9 cellular contexts compared by ENCODE assay signal in the genomic region with DNA sequence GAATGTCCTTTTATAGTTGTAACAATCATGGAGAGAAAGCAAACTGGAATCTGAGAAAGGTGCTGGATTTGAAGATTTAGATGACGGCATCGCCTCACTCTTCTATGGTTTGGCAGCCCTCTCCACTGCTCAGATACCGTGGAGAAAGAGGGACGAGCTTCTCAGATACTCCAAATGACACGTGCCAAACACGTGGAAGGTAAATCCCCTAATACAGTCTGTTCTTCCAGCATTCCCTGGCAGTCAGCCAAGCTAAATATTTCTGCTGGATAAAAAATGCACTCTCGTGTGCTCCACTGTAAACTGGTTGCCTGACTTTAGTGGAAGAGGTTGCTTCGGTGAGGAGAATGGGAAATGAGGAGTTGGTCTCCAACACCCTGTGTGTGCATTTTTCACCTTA. TPM values are rescaled to one million over a fixed set of nuclear protein-coding genes. Genes with fewer than 3 reads are reported as not detected.
A peak's percentile ranks its signal among the peaks of the same experiment; 100 is the strongest.
DNase-seq lines count a peak whose midpoint lies in the region; ATAC-seq and TF ChIP-seq lines count a peak whose summit lies in the region.
"Had no signal": no experiment of that assay in that cellular context is flagged by ENCODE, and none has a peak within 500 bp of the region (broad histone marks: within the 10 kb centered on the region; RNA-seq: fewer than 3 reads in every experiment).

No MANE protein-coding gene starts in this region.

- no peak overlapping the region for H3K18ac ChIP-seq in IMR-90 (ENCODE audit: low read depth, low read length)

- TF ChIP-seq POLR2A in IMR-90 (IDR thresholded peaks at IDR 0.05; ENCODE audit: low read depth, low read length) (no peak), esophagus squamous epithelium (IDR thresholded peaks at IDR 0.05) (no peak), suprapubic skin (IDR thresholded peaks at IDR 0.05) (no peak)

- H2AK9ac ChIP-seq in IMR-90 (replicated peaks; ENCODE audit: low read depth, low read length, poor library complexity), result no peak overlapping the region

- H3K14ac ChIP-seq in IMR-90 (replicated peaks; ENCODE audit: low read depth, low read length), result no peak overlapping the region

- H3K27ac ChIP-seq in IMR-90 (ENCODE audit: insufficient read depth, low read length), result no peak overlapping the region
- H3K27ac ChIP-seq in PC-3 (ENCODE audit: low read length), result no peak overlapping the region
- H3K27ac ChIP-seq in esophagus squamous epithelium, result no peak overlapping the region
- no peak overlapping the region for H3K27ac ChIP-seq in suprapubic skin
- H3K27ac ChIP-seq: tibial artery had no signal

- H3K36me3 ChIP-seq in IMR-90 (ENCODE audit: control insufficient read depth, insufficient read depth, low read length) (no peaks in the 10 kb centered on the region), PC-3 (ENCODE audit: low read depth, low read length) (no peaks in the 10 kb centered on the region), esophagus squamous epithelium (no peaks in the 10 kb centered on the region), suprapubic skin (no peaks in the 10 kb centered on the region)
- H3K36me3 ChIP-seq: tibial artery had no signal

- POLR2A ChIA-PET in IMR-90 (lab: Charles Lee; ENCODE audit: unreplicated experiment) (no interaction called here), PC-3 (lab: Charles Lee; ENCODE audit: unreplicated experiment) (no interaction called here)

- CTCF ChIA-PET in IMR-90 (lab: Yijun Ruan, JAX), result interaction anchor here (1.5 kb wide), 1 partner anchor 30 kb away, joined by 3 read pairs; no protein-coding TSS in a partner anchor
- CTCF ChIA-PET in PC-3 (lab: Charles Lee), result no interaction called here

- no peak overlapping the region for H2BK5ac ChIP-seq in IMR-90 (ENCODE audit: low read depth, low read length, poor library complexity, severe bottlenecking)

- H3K4me1 ChIP-seq in IMR-90 (ENCODE audit: control insufficient read depth, insufficient read depth, low read length) (no peaks in the 10 kb centered on the region; the same call in 1 of the 2 replicates), PC-3 (ENCODE audit: insufficient read depth, low read length) (peaks cover 2% of the 10 kb centered on the region; the same call in 1 of the 2 replicates), esophagus squamous epithelium (peaks cover 0 to 6% (median 4%) of the 10 kb centered on the region in 3 donors), suprapubic skin (peaks cover 7% of the 10 kb centered on the region)

- ATAC-seq in IMR-90 (ENCODE audit: low read depth) (peak; percentile 78), PC-3 (no peak)

- H3K79me2 ChIP-seq in PC-3 (ENCODE audit: low read length), result no peaks in the 10 kb centered on the region

- peak; percentile 76 for DNase-seq in A172 (ENCODE audit: low spot score)
- DNase-seq in IMR-90, result peak; percentile 92
- DNase-seq in PC-3, result peak; percentile 40
- DNase-seq in fibroblast of mammary gland (ENCODE audit: low read depth), result peak; percentile 91
- no peak for DNase-seq in esophagus squamous epithelium (lab: John Stamatoyannopoulos, UW)
- DNase-seq in T-helper 2 cell, result no peak
- DNase-seq in AML-193 (lab: John Stamatoyannopoulos, UW), result no peak
- DNase-seq in suprapubic skin (ENCODE audit: low spot score in 2 of 2), result no peak
- DNase-seq: tibial artery had no signal

- intact Hi-C loops in IMR-90 (cut with micrococcal nuclease) (no loop called here), PC-3 (cut with micrococcal nuclease) (no loop called here), esophagus squamous epithelium (cut with DNase I) (no loop called here)

- H4K8ac ChIP-seq in IMR-90 (ENCODE audit: low read depth in 2 of 2, low read length in 2 of 2), result peak overlapping the region in 1 of 2 experiments; percentile 22; a peak in 1 of 4 replicates

- TF ChIP-seq RAD21 in IMR-90 (IDR thresholded peaks at IDR 0.05; ENCODE audit: low read length), result no peak

- H2BK20ac ChIP-seq in IMR-90 (ENCODE audit: low read depth, low read length), result peak overlapping the region; percentile 20; the same call in 1 of the 2 replicates

- no peak overlapping the region for H3K56ac ChIP-seq in IMR-90 (ENCODE audit: extremely low read depth, insufficient read depth, low read length)

- peak overlapping the region; percentile 3 for H2AFZ ChIP-seq in IMR-90 (replicated peaks; ENCODE audit: low read length, poor library complexity)
- H2AFZ ChIP-seq in PC-3 (ENCODE audit: low read length), result no peak overlapping the region

- peak overlapping the region; percentile 3; the same call in 1 of the 2 replicates for H3K4ac ChIP-seq in IMR-90 (ENCODE audit: low read depth, low read length)

- H4K20me1 ChIP-seq in IMR-90 (ENCODE audit: insufficient read depth, low read length) (no peaks in the 10 kb centered on the region), PC-3 (ENCODE audit: low read length) (no peaks in the 10 kb centered on the region)

- dilution Hi-C loops in IMR-90 (cut with HindIII; ENCODE audit: low sequenced_read_pairs, unreplicated experiment), result no loop called here

- no peak overlapping the region for H3K23ac ChIP-seq in IMR-90 (ENCODE audit: low read depth, low read length)

- in situ Hi-C loops in IMR-90 (cut with MboI; ENCODE audit: low sequenced_read_pairs), result no loop called here

- H3K4me2 ChIP-seq in IMR-90 (ENCODE audit: low read depth, low read length) (no peak overlapping the region), PC-3 (ENCODE audit: low read length) (no peak overlapping the region)

- H3K27me3 ChIP-seq in IMR-90 (ENCODE audit: control insufficient read depth, insufficient read depth, low read length), result no peaks in the 10 kb centered on the region
- no peaks in the 10 kb centered on the region for H3K27me3 ChIP-seq in PC-3 (ENCODE audit: low read length)
- H3K27me3 ChIP-seq in esophagus squamous epithelium, result no peaks in the 10 kb centered on the region
- H3K27me3 ChIP-seq in suprapubic skin, result no peaks in the 10 kb centered on the region

- H3K9me3 ChIP-seq in IMR-90 (ENCODE audit: control insufficient read depth, insufficient read depth, low read length) (no peaks in the 10 kb centered on the region), PC-3 (ENCODE audit: low read length) (no peaks in the 10 kb centered on the region), esophagus squamous epithelium (no peaks in the 10 kb centered on the region), suprapubic skin (no peaks in the 10 kb centered on the region)
- H3K9me3 ChIP-seq: tibial artery had no signal

- H2BK15ac ChIP-seq in IMR-90 (ENCODE audit: low read depth, low read length), result no peak overlapping the region

- no peak overlapping the region for H3K9ac ChIP-seq in IMR-90 (ENCODE audit: low read depth, low read length)
- H3K9ac ChIP-seq in PC-3 (ENCODE audit: low read length), result no peak overlapping the region

- H4K5ac ChIP-seq in IMR-90 (ENCODE audit: low read depth, low read length), result no peak overlapping the region

- H3K9me1 ChIP-seq in IMR-90 (ENCODE audit: insufficient read depth, low read length), result peaks cover 5% of the 10 kb centered on the region; the same call in 1 of the 2 replicates

- H3K4me3 ChIP-seq in IMR-90 (ENCODE audit: insufficient read depth, low read depth, low read length) (no peak overlapping the region), PC-3 (ENCODE audit: low read length) (no peak overlapping the region), fibroblast of mammary gland (ENCODE audit: control insufficient read depth, low read depth, low read length) (no peak overlapping the region), esophagus squamous epithelium (no peak overlapping the region), suprapubic skin (no peak overlapping the region)
- H3K4me3 ChIP-seq: tibial artery had no signal

- BruUV-seq in IMR-90 (replicated peaks; lab: Mats Ljungman, UMichigan) (no TSS peak), PC-3 (replicated peaks; lab: Mats Ljungman, UMichigan) (no TSS peak)

- H3K9me2 ChIP-seq in PC-3 (replicated peaks; ENCODE audit: low read length), result no peaks in the 10 kb centered on the region

- TF ChIP-seq CTCF in IMR-90 (conservative IDR thresholded peaks at IDR 0.05; ENCODE audit: low read depth, low read length), result no peak
- no peak for TF ChIP-seq CTCF in PC-3 (conservative IDR thresholded peaks at IDR 0.05; ENCODE audit: low read depth, low read length)
- TF ChIP-seq CTCF in fibroblast of mammary gland (conservative IDR thresholded peaks at IDR 0.05; ENCODE audit: control insufficient read depth, insufficient read depth, low read depth, low read length), result no peak
- TF ChIP-seq CTCF in esophagus squamous epithelium (IDR thresholded peaks at IDR 0.05), result no peak
- no peak for TF ChIP-seq CTCF in suprapubic skin (IDR thresholded peaks at IDR 0.05)

- 0% methylated on average over 1 of the region's 8 CpGs; no CpG with 5 or more reads in 1 of the 2 experiments for WGBS in IMR-90 (ENCODE audit: extremely low coverage in 2 of 2, insufficient read length in 1 of 2), 2 experiments
- 17 to 23% methylated on average over 8 of the region's 8 CpGs for WGBS in esophagus squamous epithelium, 2 donors
- 17% methylated on average over 8 of the region's 8 CpGs for WGBS in suprapubic skin

- H2BK120ac ChIP-seq in IMR-90 (ENCODE audit: low read depth, low read length), result peak overlapping the region; percentile 1; the same call in 1 of the 2 replicates

- H4K91ac ChIP-seq in IMR-90 (ENCODE audit: insufficient read depth, low read depth, low read length), result no peak overlapping the region

- H3K79me1 ChIP-seq in IMR-90 (ENCODE audit: low read depth in 1 of 2, low read length in 2 of 2), result no peaks in the 10 kb centered on the region

- H2AK5ac ChIP-seq in IMR-90 (ENCODE audit: low read depth, low read length), result no peak overlapping the region

- no peak for TF ChIP-seq EP300 in suprapubic skin (IDR thresholded peaks at IDR 0.05)

- H3F3A ChIP-seq in PC-3 (ENCODE audit: low read length, unreplicated experiment), result no peaks in the 10 kb centered on the region

TF ChIP-seq in IMR-90, 13 proteins besides CTCF, POLR2A, EP300 and RAD21 (continues in another document):
- TF ChIP-seq CEBPB (IDR thresholded peaks at IDR 0.05; ENCODE audit: low read depth, low read length), result no peak
- no peak for TF ChIP-seq SMC3 (IDR thresholded peaks at IDR 0.05; ENCODE audit: low read depth, low read length)
- TF ChIP-seq, protein P1, sequence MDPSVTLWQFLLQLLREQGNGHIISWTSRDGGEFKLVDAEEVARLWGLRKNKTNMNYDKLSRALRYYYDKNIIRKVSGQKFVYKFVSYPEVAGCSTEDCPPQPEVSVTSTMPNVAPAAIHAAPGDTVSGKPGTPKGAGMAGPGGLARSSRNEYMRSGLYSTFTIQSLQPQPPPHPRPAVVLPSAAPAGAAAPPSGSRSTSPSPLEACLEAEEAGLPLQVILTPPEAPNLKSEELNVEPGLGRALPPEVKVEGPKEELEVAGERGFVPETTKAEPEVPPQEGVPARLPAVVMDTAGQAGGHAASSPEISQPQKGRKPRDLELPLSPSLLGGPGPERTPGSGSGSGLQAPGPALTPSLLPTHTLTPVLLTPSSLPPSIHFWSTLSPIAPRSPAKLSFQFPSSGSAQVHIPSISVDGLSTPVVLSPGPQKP (IDR thresholded peaks at IDR 0.05; ENCODE audit: borderline replicate concordance, low read depth, low read length), result no peak

RNA-seq across cellular contexts. Expression of a gene that starts 16.7 kb away (rescaled TPM):
- total RNA-seq in A172 (2014; rRNA removed; shearing (Covaris generic)), result 0.19 and 0.31 TPM in 2 replicates
- total RNA-seq in IMR-90 (2012; rRNA removed) (2.3 and 6.9 TPM in 2 replicates), PC-3 (2014; rRNA removed) (2.0 and 2.5 TPM in 2 replicates), esophagus squamous epithelium (10 to 100 TPM; 18.3 to 75.8 (median 35.4) TPM), suprapubic skin (10 to 100 TPM; 10.9 to 47.7 (median 27.8) TPM)
- polyA plus RNA-seq in IMR-90 (2012; rRNA removed), result 3.0 and 3.9 TPM in 2 replicates
- 2.5 and 2.9 TPM in 2 replicates for polyA plus RNA-seq in IMR-90 (2012; cell fraction: cytosol; rRNA removed)
- polyA plus RNA-seq in IMR-90 (2012; cell fraction: nucleus; rRNA removed; ENCODE audit: low replicate concordance), result 11.9 and 13.5 TPM in 2 replicates

Comparison
In these comparisons a context has a peak if more than half of its experiments do, and no peak if none do; other contexts are left out.
1. DNase-seq: peak in A172 (single experiment), IMR-90 (single experiment), PC-3 (single experiment) and fibroblast of mammary gland (single experiment); none in esophagus squamous epithelium (single experiment), T-helper 2 cell (0 of 5), AML-193 (0 of 2) and suprapubic skin (0 of 2).